In the genomic region with DNA sequence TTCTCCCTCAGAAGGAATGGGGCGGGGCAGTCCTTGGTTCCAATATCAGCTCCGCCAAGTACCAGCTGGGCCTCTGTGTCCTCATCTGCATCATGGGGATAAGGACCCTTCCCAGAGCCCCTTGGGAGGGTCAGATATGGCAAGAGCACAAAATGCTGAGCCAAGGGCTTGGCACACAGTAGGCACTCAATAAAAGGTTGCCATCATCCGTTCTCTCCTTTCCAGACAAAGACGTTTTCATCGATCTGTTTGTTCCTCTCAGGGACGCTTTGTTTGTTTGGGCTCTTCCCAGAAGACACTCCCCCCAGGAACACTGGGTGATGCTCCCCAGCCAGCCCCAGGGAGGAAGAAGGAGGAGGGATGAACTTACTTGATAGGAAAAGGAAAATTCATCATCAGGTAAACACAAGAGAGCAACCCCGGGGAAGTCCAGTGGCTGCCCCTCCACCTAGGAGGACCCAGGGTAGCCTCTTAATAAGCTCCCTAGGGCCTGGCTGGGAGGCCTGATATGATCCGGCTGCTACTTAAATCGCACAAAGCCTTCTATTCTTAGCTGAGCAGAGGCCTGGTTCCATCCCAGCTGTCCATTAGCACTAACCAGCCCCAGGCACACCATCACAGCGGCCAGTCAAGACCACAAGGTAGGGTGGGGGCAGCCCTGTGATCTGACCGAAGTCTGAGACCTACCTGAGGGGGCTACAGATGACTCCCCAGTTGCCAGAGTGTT, we compare ENCODE assay signal across 18 cellular contexts. TPM values are rescaled to one million over a fixed set of nuclear protein-coding genes. Genes with fewer than 3 reads are reported as not detected.
DNase-seq lines count a peak whose midpoint lies in the region; ATAC-seq and TF ChIP-seq lines count a peak whose summit lies in the region.
"Had no signal": no experiment of that assay in that cellular context is flagged by ENCODE, and none has a peak within 500 bp of the region (broad histone marks: within the 10 kb centered on the region; RNA-seq: fewer than 3 reads in every experiment).

No MANE protein-coding gene starts in this region.

- no peak overlapping the region for H2BK12ac ChIP-seq in neuronal stem cell (ENCODE audit: low read length)

- no peaks in the 10 kb centered on the region for H3K79me1 ChIP-seq in neuronal stem cell (ENCODE audit: low read depth, low read length)

- no peaks in the 10 kb centered on the region for H3K27me3 Mint-ChIP-seq in activated CD8-positive, alpha-beta T cell treated with anti-CD3 and anti-CD28 coated beads, Interleukin-2, amount 10 ng/mL, durations not matched to agents 7 days and 5 days (ENCODE audit: low read depth)

- DNase-seq in BE2C (peak; percentile 76), NCI-H146 (lab: John Stamatoyannopoulos, UW) (peak; percentile 55), neuronal stem cell (ENCODE audit: low spot score) (no peak), smooth muscle cell (lab: John Stamatoyannopoulos, UW; ENCODE audit: unreplicated experiment) (no peak)
- no peak for DNase-seq in activated effector memory CD4-positive, alpha-beta T cell treated with Interleukin-2 at 50 U/mL for 16 hours
- DNase-seq in activated CD8-positive, alpha-beta T cell treated with anti-CD3 and anti-CD28 coated beads, Interleukin-2, amount 10 ng/mL, durations not matched to agents 7 days and 5 days, result no peak
- DNase-seq: activated gamma-delta T cell treated with Interleukin-2 at 50 U/mL for 16 hours; Caco-2; HCEC 1CT; natural killer cell; NCI-H1436 treated with DMSO at 0.1 percent for 48 hours; NCI-H2227 treated with DMSO at 0.1 percent for 48 hours; NK-92 treated with Interleukin-12 subunit alpha and Interleukin-12 subunit beta, amount 100 ng/mL, for 24 hours; retina; stimulated activated CD4-positive, alpha-beta T cell treated with anti-CD3 and anti-CD28 coated beads, Interleukin-1b, Interleukin-23, amount 100 ng/mL, for 48 hours; T-helper 2 cell had no signal

- H3K4ac ChIP-seq in neuronal stem cell (ENCODE audit: low read length), result no peak overlapping the region

- no peaks in the 10 kb centered on the region for H3K9me3 ChIP-seq in BE2C
- no peaks in the 10 kb centered on the region for H3K9me3 ChIP-seq in gastroesophageal sphincter
- H3K9me3 ChIP-seq in neuronal stem cell (replicated peaks in 1 of 2; ENCODE audit: control insufficient read depth in 2 of 2, insufficient read depth in 1 of 2, low read depth in 1 of 2, low read length in 2 of 2), result no peaks in the 10 kb centered on the region
- H3K9me3 ChIP-seq in smooth muscle cell (replicated peaks; ENCODE audit: low read depth), result no peaks in the 10 kb centered on the region
- H3K9me3 ChIP-seq: Caco-2 had no signal

- H3K36me3 ChIP-seq in BE2C (no peaks in the 10 kb centered on the region), gastroesophageal sphincter (no peaks in the 10 kb centered on the region), neuronal stem cell (replicated peaks in 1 of 2; ENCODE audit: control insufficient read depth in 2 of 2, insufficient read depth in 2 of 2, low read length in 2 of 2) (no peaks in the 10 kb centered on the region), smooth muscle cell (ENCODE audit: low read depth) (no peaks in the 10 kb centered on the region)

- H2BK5ac ChIP-seq in neuronal stem cell (ENCODE audit: low read length), result no peak overlapping the region

- peaks cover 17% of the 10 kb centered on the region for H3K4me1 Mint-ChIP-seq in activated CD8-positive, alpha-beta T cell treated with anti-CD3 and anti-CD28 coated beads, Interleukin-2, amount 10 ng/mL, durations not matched to agents 7 days and 5 days (ENCODE audit: low read depth)

- H2BK15ac ChIP-seq in neuronal stem cell (ENCODE audit: low read length), result peak overlapping the region; percentile 1

- H2AK5ac ChIP-seq in neuronal stem cell (ENCODE audit: low read depth, low read length), result peak overlapping the region; percentile 24

- no peak overlapping the region for H3K23ac ChIP-seq in neuronal stem cell (ENCODE audit: low read depth, low read length, poor library complexity)

- no peak overlapping the region for H4K91ac ChIP-seq in neuronal stem cell (ENCODE audit: low read depth, low read length, poor library complexity)

- no peak overlapping the region for H3K18ac ChIP-seq in neuronal stem cell (ENCODE audit: low read length)

- H3K79me2 ChIP-seq in smooth muscle cell (ENCODE audit: low read depth), result no peaks in the 10 kb centered on the region

- H3K4me1 ChIP-seq in BE2C (peaks cover 22% of the 10 kb centered on the region), gastroesophageal sphincter (peaks cover 0 to 32% (median 4%) of the 10 kb centered on the region in 3 donors), neuronal stem cell (ENCODE audit: control insufficient read depth in 2 of 2, insufficient read depth in 1 of 2, low read depth in 1 of 2, low read length in 2 of 2) (no peaks in the 10 kb centered on the region), smooth muscle cell (ENCODE audit: low read depth) (no peaks in the 10 kb centered on the region)

- no peak overlapping the region for H3K14ac ChIP-seq in neuronal stem cell (ENCODE audit: low read length)

- H3F3A ChIP-seq in smooth muscle cell (ENCODE audit: low read depth), result no peaks in the 10 kb centered on the region

- no peak overlapping the region for H3K4me2 ChIP-seq in neuronal stem cell (ENCODE audit: insufficient read depth, low read length, poor library complexity, severe bottlenecking)
- no peak overlapping the region for H3K4me2 ChIP-seq in smooth muscle cell

- H3K36me3 Mint-ChIP-seq in activated CD8-positive, alpha-beta T cell treated with anti-CD3 and anti-CD28 coated beads, Interleukin-2, amount 10 ng/mL, durations not matched to agents 7 days and 5 days (ENCODE audit: low read depth), result no peaks in the 10 kb centered on the region
- H3K36me3 Mint-ChIP-seq: natural killer cell had no signal

- no peaks in the 10 kb centered on the region for H4K20me1 ChIP-seq in smooth muscle cell (ENCODE audit: low read depth)

- H3K4me3 Mint-ChIP-seq in activated CD8-positive, alpha-beta T cell treated with anti-CD3 and anti-CD28 coated beads, Interleukin-2, amount 10 ng/mL, durations not matched to agents 7 days and 5 days, result no peak overlapping the region
- H3K4me3 Mint-ChIP-seq: natural killer cell had no signal

- H3K9ac ChIP-seq in neuronal stem cell (ENCODE audit: low read depth, low read length, poor library complexity) (no peak overlapping the region), smooth muscle cell (ENCODE audit: low read depth) (no peak overlapping the region)

- TF ChIP-seq EP300 in gastroesophageal sphincter (IDR thresholded peaks at IDR 0.05), result no peak

- H4K8ac ChIP-seq in neuronal stem cell (ENCODE audit: low read depth, low read length), result no peak overlapping the region

- no peak overlapping the region for H3K27ac Mint-ChIP-seq in activated CD8-positive, alpha-beta T cell treated with anti-CD3 and anti-CD28 coated beads, Interleukin-2, amount 10 ng/mL, durations not matched to agents 7 days and 5 days

- ATAC-seq in gastroesophageal sphincter (peak; percentile 60), HG03108 (IDR thresholded peaks at IDR 0.05; ENCODE audit: unreplicated experiment) (no peak)
- no peak for ATAC-seq in activated CD8-positive, alpha-beta T cell treated with anti-CD3 and anti-CD28 coated beads, Interleukin-2, amount 10 ng/mL, durations not matched to agents 7 days and 5 days
- ATAC-seq: natural killer cell had no signal

- H2BK120ac ChIP-seq in neuronal stem cell (ENCODE audit: low read depth, low read length), result no peak overlapping the region

- TF ChIP-seq CTCF in BE2C (IDR thresholded peaks at IDR 0.05; ENCODE audit: low read depth, low read length) (no peak), gastroesophageal sphincter (IDR thresholded peaks at IDR 0.05) (no peak), smooth muscle cell (IDR thresholded peaks at IDR 0.05; ENCODE audit: borderline replicate concordance, insufficient read depth, poor library complexity, severe bottlenecking) (no peak)

- H3K4me3 ChIP-seq in BE2C (ENCODE audit: low read depth, low read length) (no peak overlapping the region), gastroesophageal sphincter (no peak overlapping the region), neuronal stem cell (ENCODE audit: low read length in 2 of 2) (no peak overlapping the region), smooth muscle cell (no peak overlapping the region)

- H3K27ac ChIP-seq in gastroesophageal sphincter, result peak overlapping the region in 3 of 4 donors; percentile 43 to 53 (median 43)
- no peak overlapping the region for H3K27ac ChIP-seq in neuronal stem cell (replicated peaks; ENCODE audit: low read length)
- H3K27ac ChIP-seq in smooth muscle cell (ENCODE audit: low read depth), result no peak overlapping the region

- POLR2A ChIA-PET in activated CD8-positive, alpha-beta T cell treated with anti-CD3 and anti-CD28 coated beads, Interleukin-2, amount 10 ng/mL, durations not matched to agents 7 days and 5 days (lab: Charles Lee), result no interaction called here

- WGBS in gastroesophageal sphincter (ENCODE audit: low coverage in 1 of 2), 2 donors, result 51 to 100% methylated on average over 1 to 5 of the region's 11 CpGs
- WGBS in neuronal stem cell (ENCODE audit: extremely low coverage in 2 of 2, insufficient read length in 2 of 2, insufficient replicate concordance in 1 of 2), 2 donors, result no CpG with 5 or more reads among the region's 11 CpGs
- 86% methylated on average over 11 of the region's 11 CpGs for WGBS in smooth muscle cell (ENCODE audit: low lambda C conversion rate)

- no peak for TF ChIP-seq POLR2A in gastroesophageal sphincter (IDR thresholded peaks at IDR 0.05)

- H3K9me3 Mint-ChIP-seq in activated CD8-positive, alpha-beta T cell treated with anti-CD3 and anti-CD28 coated beads, Interleukin-2, amount 10 ng/mL, durations not matched to agents 7 days and 5 days (ENCODE audit: insufficient read depth), result no peaks in the 10 kb centered on the region
- H3K9me3 Mint-ChIP-seq: natural killer cell had no signal

- no peaks in the 10 kb centered on the region for H3K27me3 ChIP-seq in BE2C
- H3K27me3 ChIP-seq in gastroesophageal sphincter, result no peaks in the 10 kb centered on the region
- H3K27me3 ChIP-seq in neuronal stem cell (ENCODE audit: control insufficient read depth in 3 of 3, insufficient read depth in 3 of 3, low read depth in 1 of 3, low read length in 3 of 3), result peaks cover 0 to 58% (median 0%) of the 10 kb centered on the region in 3 experiments
- H3K27me3 ChIP-seq in smooth muscle cell (ENCODE audit: low read depth), result no peaks in the 10 kb centered on the region

- H2AFZ ChIP-seq in neuronal stem cell (ENCODE audit: low read length) (no peak overlapping the region), smooth muscle cell (ENCODE audit: low read depth) (no peak overlapping the region)

- CTCF ChIA-PET in activated CD8-positive, alpha-beta T cell treated with anti-CD3 and anti-CD28 coated beads, Interleukin-2, amount 10 ng/mL, durations not matched to agents 7 days and 5 days (lab: Charles Lee), result no interaction called here

RNA-seq across cellular contexts. Expression of gene GDPD5, which starts 19.6 kb away (rescaled TPM):
- polyA plus RNA-seq in BE2C (2012; ENCODE audit: insufficient read depth, insufficient read length, low read depth), result 18.0 TPM
- 1 to 10 TPM; 3.8 to 9.3 (median 6.4) TPM for total RNA-seq in gastroesophageal sphincter
- polyA plus RNA-seq in neuronal stem cell (2013, experiment 1 of 2), result 10.9 TPM
- polyA plus RNA-seq in neuronal stem cell (2013, experiment 2 of 2), result 11.1 TPM
- 10 to 100 TPM; 23.1 to 26.6 TPM for total RNA-seq in activated CD8-positive, alpha-beta T cell treated with anti-CD3 and anti-CD28 coated beads, Interleukin-2, amount 10 ng/mL, durations not matched to agents 7 days and 5 days
- total RNA-seq in smooth muscle cell, result 2.3 and 3.2 TPM in 2 replicates
- polyA plus RNA-seq in smooth muscle cell, result 5.8 and 7.1 TPM in 2 replicates

RNA-seq across cellular contexts. Expression of gene SERPINH1, which starts 55.9 kb away (rescaled TPM):
- 387 TPM for polyA plus RNA-seq in BE2C (2012; ENCODE audit: insufficient read depth, insufficient read length, low read depth)
- total RNA-seq in gastroesophageal sphincter, result 100 to 1,000 TPM; 127 to 284 (median 175) TPM
- 246 TPM for polyA plus RNA-seq in neuronal stem cell (2013, experiment 1 of 2)
- 246 TPM for polyA plus RNA-seq in neuronal stem cell (2013, experiment 2 of 2)
- 10 to 100 TPM in 1 of 2 experiments, 1 to 10 TPM in 1; 9.3 to 10.8 TPM for total RNA-seq in activated CD8-positive, alpha-beta T cell treated with anti-CD3 and anti-CD28 coated beads, Interleukin-2, amount 10 ng/mL, durations not matched to agents 7 days and 5 days
- total RNA-seq in smooth muscle cell, result 2,653 and 2,895 TPM in 2 replicates
- 1,110 and 1,493 TPM in 2 replicates for polyA plus RNA-seq in smooth muscle cell

Comparison
In these comparisons a context has a peak if more than half of its experiments do, and no peak if none do; other contexts are left out.
1. DNase-seq: peak in BE2C (single experiment) and NCI-H146 (single experiment); none in neuronal stem cell (single experiment), activated effector memory CD4-positive, alpha-beta T cell treated with Interleukin-2 at 50 U/mL for 16 hours (single experiment), activated CD8-positive, alpha-beta T cell treated with anti-CD3 and anti-CD28 coated beads, Interleukin-2, amount 10 ng/mL, durations not matched to agents 7 days and 5 days (single experiment) and smooth muscle cell (single experiment).
2. H3K27ac ChIP-seq: peak in gastroesophageal sphincter (3 of 4); none in neuronal stem cell (single experiment) and smooth muscle cell (single experiment).
3. RNA of gene SERPINH1, which starts 55.9 kb away (total RNA-seq): 2,653 to 2,895 TPM in smooth muscle cell and 127 to 284 TPM in gastroesophageal sphincter; 9.3 to 10.8 TPM in activated CD8-positive, alpha-beta T cell treated with anti-CD3 and anti-CD28 coated beads, Interleukin-2, amount 10 ng/mL, durations not matched to agents 7 days and 5 days; every median in the first group is over 10 times any median in the second.